ENCODE assay signal across 8 cellular contexts in the genomic region with DNA sequence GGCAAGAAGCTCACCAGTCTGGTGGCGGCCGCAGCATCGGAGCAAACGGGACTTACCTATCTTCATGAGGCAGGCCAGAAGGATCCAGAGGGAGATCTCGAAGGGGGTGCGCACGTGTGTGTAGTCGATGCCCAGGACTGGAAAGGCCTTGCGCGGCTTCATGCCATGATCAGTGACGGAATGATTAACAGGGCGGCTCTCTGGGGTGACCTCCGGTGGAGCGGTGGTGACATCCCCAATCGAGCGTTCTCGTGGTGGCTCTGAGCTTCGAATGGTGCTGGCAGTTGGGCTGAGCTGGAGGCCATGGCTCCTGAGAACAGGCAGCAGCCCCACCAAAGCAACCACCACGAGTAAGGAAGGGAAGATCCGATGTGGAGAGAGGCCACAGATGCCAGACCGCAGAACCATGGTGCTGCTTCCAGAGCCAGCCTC. TPM values are rescaled to one million over a fixed set of nuclear protein-coding genes. Genes with fewer than 3 reads are reported as not detected.
DNase-seq lines count a peak whose midpoint lies in the region; ATAC-seq and TF ChIP-seq lines count a peak whose summit lies in the region.

No MANE protein-coding gene starts in this region.

- no TSS peak for BruUV-seq in mammary epithelial cell (replicated peaks; lab: Mats Ljungman, UMichigan)

- H3K36me3 ChIP-seq in HUES48 (ENCODE audit: control insufficient read depth, insufficient read depth, low read length): no peaks in the 10 kb centered on the region
- no peaks in the 10 kb centered on the region for H3K36me3 ChIP-seq in mammary epithelial cell (ENCODE audit: insufficient read depth, low read length)
- H3K36me3 ChIP-seq in mucosa of stomach (ENCODE audit: control insufficient read depth, insufficient read depth, low read length): no peaks in the 10 kb centered on the region

- H3K4me1 ChIP-seq in HUES48 (ENCODE audit: control insufficient read depth, insufficient read depth, low read length): peaks cover 18% of the 10 kb centered on the region
- peaks cover 38% of the 10 kb centered on the region for H3K4me1 ChIP-seq in mammary epithelial cell (ENCODE audit: insufficient read depth, low read length)
- H3K4me1 ChIP-seq in mucosa of stomach (ENCODE audit: control insufficient read depth, insufficient read depth, low read length): peaks cover 33% of the 10 kb centered on the region

- dilution Hi-C loops in mammary epithelial cell (cut with HindIII; ENCODE audit: low sequenced_read_pairs): no loop called here

- in situ Hi-C loops in mammary epithelial cell (cut with MboI; ENCODE audit: low sequenced_read_pairs in 2 of 2): loop anchor here in 1 of 2 donors (5.0 kb wide), 1 partner anchor 42 kb away; no protein-coding TSS in a partner anchor

- H3K27me3 ChIP-seq in HUES48 (ENCODE audit: control insufficient read depth, insufficient read depth, low read length) (no peaks in the 10 kb centered on the region), mammary epithelial cell (ENCODE audit: insufficient read depth, low read length) (no peaks in the 10 kb centered on the region), mucosa of stomach (ENCODE audit: control insufficient read depth, insufficient read depth, low read length) (no peaks in the 10 kb centered on the region)

- H3K9ac ChIP-seq in HUES48 (ENCODE audit: low read depth, low read length) (no peak overlapping the region), mammary epithelial cell (ENCODE audit: insufficient read depth, low read length) (peak overlapping the region; percentile 90), mucosa of stomach (ENCODE audit: low read length) (peak overlapping the region; percentile 98)

- H3K4me3 ChIP-seq in HUES48 (ENCODE audit: low read depth, low read length) (peak overlapping the region; percentile 70), mammary epithelial cell (replicated peaks in 1 of 3; ENCODE audit: insufficient read depth in 1 of 3, low read depth in 2 of 3, low read length in 3 of 3) (peak overlapping the region; percentile 66 to 76 (median 69)), mucosa of stomach (ENCODE audit: low read length) (peak overlapping the region; percentile 70)

- intact Hi-C loops in mammary epithelial cell (cut with micrococcal nuclease): loop anchor here (2.0 kb wide), 2 partner anchors 51 to 109 kb away; no protein-coding TSS in a partner anchor

- H3K4me2 ChIP-seq in mammary epithelial cell (ENCODE audit: insufficient read depth, low read depth, low read length): peak overlapping the region; percentile 85

- H3K9me3 ChIP-seq in HUES48 (ENCODE audit: control insufficient read depth, insufficient read depth, low read length) (no peaks in the 10 kb centered on the region), mammary epithelial cell (replicated peaks; ENCODE audit: insufficient read depth, low read length) (no peaks in the 10 kb centered on the region), mucosa of stomach (ENCODE audit: control insufficient read depth, low read length) (no peaks in the 10 kb centered on the region)

- no peak overlapping the region for H2AFZ ChIP-seq in mammary epithelial cell (ENCODE audit: low read depth, low read length)

- CTCF ChIA-PET in mammary epithelial cell (lab: Charles Lee; ENCODE audit: low non-redundant PET): no interaction called here

- DNase-seq in mammary epithelial cell (no peak), amygdala (lab: John Stamatoyannopoulos, UW) (no peak), cerebellar nuclear complex (lab: John Stamatoyannopoulos, UW) (no peak)

- TF ChIP-seq CTCF in 22Rv1 (IDR thresholded peaks at IDR 0.05): no peak
- no peak for TF ChIP-seq CTCF in mammary epithelial cell (conservative IDR thresholded peaks at IDR 0.05 in 1 of 2, IDR thresholded peaks at IDR 0.05 in 1 of 2; ENCODE audit: extremely low read depth in 1 of 2, insufficient read depth in 1 of 2, low read depth in 1 of 2, low read length in 2 of 2)

- peaks cover 58% of the 10 kb centered on the region for H3K79me2 ChIP-seq in mammary epithelial cell (ENCODE audit: insufficient read depth, low read length)

- ATAC-seq in HG02870 (IDR thresholded peaks at IDR 0.05; ENCODE audit: unreplicated experiment) (no peak), GM18868 (IDR thresholded peaks at IDR 0.05; ENCODE audit: unreplicated experiment) (no peak)

- peak overlapping the region; percentile 100 for H3K27ac ChIP-seq in 22Rv1
- no peak overlapping the region for H3K27ac ChIP-seq in HUES48 (ENCODE audit: low read depth, low read length)
- H3K27ac ChIP-seq in mammary epithelial cell (ENCODE audit: insufficient read depth, low read depth, low read length): peak overlapping the region; percentile 73

- H4K20me1 ChIP-seq in mammary epithelial cell (ENCODE audit: insufficient read depth, low read length): no peaks in the 10 kb centered on the region

- 65% methylated on average over 11 of the region's 21 CpGs for WGBS in mammary epithelial cell (ENCODE audit: low coverage, missing lambda C conversion rate)

RNA-seq across cellular contexts. Expression of a gene that starts 1.0 kb away (rescaled TPM):
- 100 to 1,000 TPM in 1 of 2 donors, 1 to 10 TPM in 1; 9.5 to 124 TPM for total RNA-seq in mammary epithelial cell
- 16.7 TPM for polyA plus RNA-seq in mammary epithelial cell
- 203 TPM for polyA minus RNA-seq in mammary epithelial cell
